1 cellular context compared by ENCODE assay signal in the genomic region with DNA sequence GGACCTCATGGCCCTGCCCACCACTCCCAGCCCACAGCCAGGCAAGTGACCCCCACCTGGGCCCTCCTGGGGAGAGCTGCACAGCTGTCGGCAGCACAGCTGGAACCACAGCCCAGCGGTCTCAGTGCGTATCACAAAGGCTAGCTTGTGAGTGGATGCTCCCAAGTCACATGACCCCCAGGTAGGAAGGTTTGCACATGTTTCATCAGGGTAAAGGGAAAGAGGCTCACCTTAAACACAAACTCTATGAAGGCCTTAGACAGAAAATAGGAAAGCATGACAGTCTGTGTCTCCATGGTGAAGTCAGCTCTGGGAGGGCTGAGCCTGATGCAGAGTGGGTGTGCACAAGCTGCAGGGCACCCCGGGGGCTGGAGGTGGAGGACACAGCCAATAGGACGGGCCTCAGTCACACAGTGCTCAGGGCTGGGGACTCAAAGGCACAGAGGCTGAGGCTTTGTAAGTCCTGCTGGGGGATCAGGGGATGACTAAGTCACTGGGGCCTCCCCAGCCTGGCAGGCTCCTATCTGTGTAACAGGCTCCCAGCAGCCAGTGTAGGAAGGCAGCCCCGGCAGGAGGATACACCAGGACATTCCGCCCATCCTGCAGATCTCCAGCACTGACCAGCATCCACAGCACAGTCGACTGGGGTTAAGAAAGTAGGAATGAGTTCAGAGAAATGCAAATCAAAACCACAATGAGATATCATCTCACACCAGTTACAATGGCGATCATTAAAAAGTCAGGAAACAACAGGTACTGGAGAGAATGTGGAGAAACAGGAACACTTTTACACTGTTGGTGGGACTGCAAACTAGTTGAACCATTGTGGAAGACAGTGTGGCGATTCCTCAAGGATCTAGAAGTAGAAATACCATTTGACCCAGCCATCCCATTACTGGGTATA.
TF ChIP-seq lines count a peak whose summit lies in the region.

No MANE protein-coding gene starts in this region.

TF ChIP-seq in HCT116, 20 proteins besides CTCF, POLR2A, EP300 and RAD21 (continued from another document):
- no peak for TF ChIP-seq ZNF274 (IDR thresholded peaks at IDR 0.05; ENCODE audit: low read depth, low read length)
- no peak for TF ChIP-seq JUND (IDR thresholded peaks at IDR 0.05)
- TF ChIP-seq YY1 (IDR thresholded peaks at IDR 0.05; ENCODE audit: extremely low read depth, insufficient replicate concordance, low read depth, low read length) = no peak
- TF ChIP-seq, protein P1, sequence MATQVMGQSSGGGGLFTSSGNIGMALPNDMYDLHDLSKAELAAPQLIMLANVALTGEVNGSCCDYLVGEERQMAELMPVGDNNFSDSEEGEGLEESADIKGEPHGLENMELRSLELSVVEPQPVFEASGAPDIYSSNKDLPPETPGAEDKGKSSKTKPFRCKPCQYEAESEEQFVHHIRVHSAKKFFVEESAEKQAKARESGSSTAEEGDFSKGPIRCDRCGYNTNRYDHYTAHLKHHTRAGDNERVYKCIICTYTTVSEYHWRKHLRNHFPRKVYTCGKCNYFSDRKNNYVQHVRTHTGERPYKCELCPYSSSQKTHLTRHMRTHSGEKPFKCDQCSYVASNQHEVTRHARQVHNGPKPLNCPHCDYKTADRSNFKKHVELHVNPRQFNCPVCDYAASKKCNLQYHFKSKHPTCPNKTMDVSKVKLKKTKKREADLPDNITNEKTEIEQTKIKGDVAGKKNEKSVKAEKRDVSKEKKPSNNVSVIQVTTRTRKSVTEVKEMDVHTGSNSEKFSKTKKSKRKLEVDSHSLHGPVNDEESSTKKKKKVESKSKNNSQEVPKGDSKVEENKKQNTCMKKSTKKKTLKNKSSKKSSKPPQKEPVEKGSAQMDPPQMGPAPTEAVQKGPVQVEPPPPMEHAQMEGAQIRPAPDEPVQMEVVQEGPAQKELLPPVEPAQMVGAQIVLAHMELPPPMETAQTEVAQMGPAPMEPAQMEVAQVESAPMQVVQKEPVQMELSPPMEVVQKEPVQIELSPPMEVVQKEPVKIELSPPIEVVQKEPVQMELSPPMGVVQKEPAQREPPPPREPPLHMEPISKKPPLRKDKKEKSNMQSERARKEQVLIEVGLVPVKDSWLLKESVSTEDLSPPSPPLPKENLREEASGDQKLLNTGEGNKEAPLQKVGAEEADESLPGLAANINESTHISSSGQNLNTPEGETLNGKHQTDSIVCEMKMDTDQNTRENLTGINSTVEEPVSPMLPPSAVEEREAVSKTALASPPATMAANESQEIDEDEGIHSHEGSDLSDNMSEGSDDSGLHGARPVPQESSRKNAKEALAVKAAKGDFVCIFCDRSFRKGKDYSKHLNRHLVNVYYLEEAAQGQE (IDR thresholded peaks at IDR 0.05; ENCODE audit: low read depth) = no peak
